10 cellular contexts compared by ENCODE assay signal in genomic region chr7:90736968-90737939, GRCh38.
DNase-seq lines count a peak whose midpoint lies in the region; ATAC-seq and TF ChIP-seq lines count a peak whose summit lies in the region.
"Had no signal": no experiment of that assay in that cellular context is flagged by ENCODE, and none has a peak within 500 bp of the region (broad histone marks: within the 10 kb centered on the region; RNA-seq: fewer than 3 reads in every experiment).

No MANE protein-coding gene starts in this region.

- peaks cover 17 to 22% (median 18%) of the 10 kb centered on the region in 3 experiments for H3K36me3 Mint-ChIP-seq in H9 (ENCODE audit: insufficient read depth in 1 of 3, low read depth in 3 of 3)

- no peak overlapping the region for H2BK120ac ChIP-seq in H9 (ENCODE audit: low read depth, low read length, poor library complexity, severe bottlenecking)

- H3K4me3 Mint-ChIP-seq in H9, result no peak overlapping the region

- no peak overlapping the region for H4K5ac ChIP-seq in H9 (ENCODE audit: insufficient read length, low read depth, low read length)

- H3K27me3 Mint-ChIP-seq in H9 (ENCODE audit: low read depth), result no peaks in the 10 kb centered on the region

- no peaks in the 10 kb centered on the region for H3K27me3 ChIP-seq in GM06990 (replicated peaks; ENCODE audit: control insufficient read depth, insufficient read depth, low read length)
- no peaks in the 10 kb centered on the region for H3K27me3 ChIP-seq in H9 (ENCODE audit: insufficient read depth, low read length)

- H3K9ac ChIP-seq in H9 (ENCODE audit: extremely low read depth, insufficient read length, low read length), result no peak overlapping the region

- no peaks in the 10 kb centered on the region for H3K23me2 ChIP-seq in H9 (ENCODE audit: insufficient read length, low read depth, low read length, poor library complexity, severe bottlenecking)

- no peak overlapping the region for H2BK15ac ChIP-seq in H9 (ENCODE audit: low read depth, low read length)

- peak; percentile 75 for DNase-seq in GM06990 (ENCODE audit: extremely low read depth, insufficient read length)
- DNase-seq in SIG-M5 (lab: John Stamatoyannopoulos, UW), result peak; percentile 4
- DNase-seq in GF-D8 (lab: John Stamatoyannopoulos, UW), result no peak
- DNase-seq in HPDE6-E6E7 (ENCODE audit: extremely low spot score), result no peak
- no peak for DNase-seq in H9
- DNase-seq in Right ventricle myocardium inferior (ENCODE audit: missing footprints), result no peak
- DNase-seq: cerebellar nuclear complex, IMR-90 had no signal

- H3K9me3 ChIP-seq in H9 (ENCODE audit: control insufficient read depth, low read depth, low read length), result no peaks in the 10 kb centered on the region

- no peaks in the 10 kb centered on the region for H3K36me3 ChIP-seq in GM06990 (ENCODE audit: control insufficient read depth, insufficient read depth, low read length)

- no peak overlapping the region for H3T11ph ChIP-seq in H9 (ENCODE audit: low read length)

- 0 out of 4 replicates have a peak, but pooled peaks cover 0 to 3% of the 10 kb centered on the region in 2 experiments for H3K4me1 Mint-ChIP-seq in H9

- H2BK20ac ChIP-seq in H9 (ENCODE audit: low read depth, low read length, poor library complexity, severe bottlenecking), result no peak overlapping the region

- TF ChIP-seq CTCF in GM06990 (IDR thresholded peaks at IDR 0.05; ENCODE audit: insufficient read depth, low read length, poor library complexity, severe bottlenecking), result no peak
- TF ChIP-seq CTCF in H9 (conservative IDR thresholded peaks at IDR 0.05), result no peak

- H3K4me1 ChIP-seq in H9 (ENCODE audit: insufficient read depth, low read length), result no peaks in the 10 kb centered on the region

- H2BK12ac ChIP-seq in H9 (ENCODE audit: insufficient read length, low read depth, low read length), result no peak overlapping the region

- no peak overlapping the region for H3K23ac ChIP-seq in H9 (ENCODE audit: insufficient read length, low read depth, low read length)

- no peaks in the 10 kb centered on the region for H3K79me1 ChIP-seq in H9 (ENCODE audit: insufficient read depth, low read depth, low read length, poor library complexity, severe bottlenecking)

- H2AK5ac ChIP-seq in H9 (ENCODE audit: insufficient read length, low read length), result no peak overlapping the region

- no peak overlapping the region for H3K4me2 ChIP-seq in H9 (ENCODE audit: insufficient read depth, insufficient read length, low read length)

- H3K4ac ChIP-seq in H9 (ENCODE audit: low read depth, low read length), result no peak overlapping the region

- no peak overlapping the region for H3K56ac ChIP-seq in H9 (ENCODE audit: insufficient read length, low read depth, low read length)

- H4K91ac ChIP-seq in H9 (ENCODE audit: insufficient read length, low read depth, low read length), result no peak overlapping the region

- H3K4me3 ChIP-seq in GM06990 (replicated peaks; ENCODE audit: low read depth, low read length), result no peak overlapping the region

- no peak overlapping the region for H3K18ac ChIP-seq in H9 (ENCODE audit: insufficient read length, low read depth, low read length)

- no peak overlapping the region for H4K8ac ChIP-seq in H9 (replicated peaks; ENCODE audit: insufficient read length, low read depth, low read length)

- no peak overlapping the region for H3K27ac ChIP-seq in H9 (ENCODE audit: insufficient read length, low read depth, low read length)

- no peaks in the 10 kb centered on the region for H4K20me1 ChIP-seq in H9 (ENCODE audit: control insufficient read depth, insufficient read depth, insufficient read length)

- H3K14ac ChIP-seq in H9 (ENCODE audit: insufficient read depth, low read length), result no peak overlapping the region

- H3K27ac Mint-ChIP-seq in H9, result peak overlapping the region in 1 of 3 experiments; percentile 66; a peak in 1 of 7 replicates

- no peak overlapping the region for H2BK5ac ChIP-seq in H9 (ENCODE audit: insufficient read length, low read length)

- H2AFZ ChIP-seq in H9 (ENCODE audit: low read length), result no peak overlapping the region

- intact Hi-C loops in Right ventricle myocardium inferior (cut with DNase I), result no loop called here

- peak; percentile 91 for ATAC-seq in GM19452 (IDR thresholded peaks at IDR 0.05; ENCODE audit: unreplicated experiment)
- peak; percentile 93 for ATAC-seq in HG03097 (IDR thresholded peaks at IDR 0.05; ENCODE audit: low FRiP score, unreplicated experiment)
- no peak for ATAC-seq in Right ventricle myocardium inferior

- WGBS in H9 (ENCODE audit: extremely low coverage, insufficient read length, low lambda C conversion rate), result 100% methylated on average over 1 of the region's 4 CpGs

- H3K79me2 ChIP-seq in H9 (ENCODE audit: insufficient read depth, low read length), result no peaks in the 10 kb centered on the region; the same call in 1 of the 2 replicates

- H3K9me3 Mint-ChIP-seq in H9, result peaks cover 8 to 12% of the 10 kb centered on the region in 2 experiments

Comparison
In these comparisons a context has a peak if more than half of its experiments do, and no peak if none do; other contexts are left out.
1. DNase-seq: peak in GM06990 (single experiment) and SIG-M5 (single experiment); none in GF-D8 (single experiment), HPDE6-E6E7 (single experiment), H9 (single experiment) and Right ventricle myocardium inferior (single experiment).